ENCODE assay signal across 8 cellular contexts in the genomic region with DNA sequence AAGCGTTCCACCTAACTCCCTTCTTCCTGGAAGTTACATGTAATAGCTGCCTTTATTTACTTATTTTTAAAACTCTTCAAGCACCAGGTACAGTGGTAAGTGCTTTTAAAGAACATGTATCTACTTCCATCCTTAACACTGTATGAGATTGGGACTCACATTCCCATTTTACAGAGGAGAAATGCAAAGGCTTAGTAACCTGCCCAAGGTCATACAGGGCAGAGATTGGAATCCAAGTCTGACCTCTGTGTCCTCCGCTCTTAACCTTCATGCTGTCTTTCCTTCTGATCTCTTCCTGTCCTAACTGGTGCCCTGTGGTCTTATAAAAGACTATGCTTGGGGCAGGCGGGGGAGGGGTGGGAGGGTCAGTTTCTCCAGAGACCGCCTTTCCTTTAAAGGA. TPM values are rescaled to one million over a fixed set of nuclear protein-coding genes. Genes with fewer than 3 reads are reported as not detected.
DNase-seq lines count a peak whose midpoint lies in the region; ATAC-seq and TF ChIP-seq lines count a peak whose summit lies in the region.

No MANE protein-coding gene starts in this region.

- TF ChIP-seq POLR2A in testis (IDR thresholded peaks at IDR 0.05), result no peak

- no peak for TF ChIP-seq CTCF in ascending aorta (IDR thresholded peaks at IDR 0.05)
- TF ChIP-seq CTCF in liver (IDR thresholded peaks at IDR 0.05; ENCODE audit: low read depth, low read length, missing input control), result no peak
- no peak for TF ChIP-seq CTCF in testis (IDR thresholded peaks at IDR 0.05)

- H3K9ac ChIP-seq in liver (ENCODE audit: low read depth in 1 of 2, low read length in 2 of 2), result peak overlapping the region; percentile 58 to 69

- no peaks in the 10 kb centered on the region for H3K9me3 Mint-ChIP-seq in activated CD4-positive, alpha-beta T cell treated with anti-CD3 and anti-CD28 coated beads, Interleukin-2, amount 10 ng/mL, durations not matched to agents 24 days and 14 days

- H3K27ac ChIP-seq in ascending aorta, result peak overlapping the region; percentile 88 to 92
- peak overlapping the region; percentile 87 to 91 for H3K27ac ChIP-seq in liver (ENCODE audit: low read depth in 1 of 2, low read length in 2 of 2)
- H3K27ac ChIP-seq in testis, result peak overlapping the region; percentile 89 to 96

- H3K27ac Mint-ChIP-seq in activated CD4-positive, alpha-beta T cell treated with anti-CD3 and anti-CD28 coated beads, Interleukin-2, amount 10 ng/mL, durations not matched to agents 24 days and 14 days, result peak overlapping the region; percentile 40

- H3K4me1 Mint-ChIP-seq in activated CD4-positive, alpha-beta T cell treated with anti-CD3 and anti-CD28 coated beads, Interleukin-2, amount 10 ng/mL, durations not matched to agents 24 days and 14 days, result peaks cover 25% of the 10 kb centered on the region

- H3K4me3 Mint-ChIP-seq in activated CD4-positive, alpha-beta T cell treated with anti-CD3 and anti-CD28 coated beads, Interleukin-2, amount 10 ng/mL, durations not matched to agents 24 days and 14 days, result peak overlapping the region; percentile 94

- H3K36me3 ChIP-seq in ascending aorta (no peaks in the 10 kb centered on the region), liver (ENCODE audit: control insufficient read depth in 4 of 4, insufficient read depth in 3 of 4, low read depth in 1 of 4, low read length in 3 of 4) (no peaks in the 10 kb centered on the region), testis (ENCODE audit: low read depth, missing control alignments) (no peaks in the 10 kb centered on the region)

- intact Hi-C loops in activated CD4-positive, alpha-beta T cell treated with anti-CD3 and anti-CD28 coated beads, Interleukin-2, amount 10 ng/mL, durations not matched to agents 24 days and 14 days (cut with micrococcal nuclease), result loop anchor here (2.0 to 5.0 kb wide), 3 partner anchors 35 to 101 kb away; a partner anchor contains a TSS
- intact Hi-C loops in ascending aorta (cut with DNase I), result loop anchor here (5.0 to 10.0 kb wide), 4 partner anchors 35 to 203 kb away; a partner anchor contains a TSS
- intact Hi-C loops in testis (cut with DNase I; ENCODE audit: low total_unique reads), result no loop called here

- TF ChIP-seq RAD21 in liver (IDR thresholded peaks at IDR 0.05), result no peak

- no peak for DNase-seq in activated CD4-positive, alpha-beta T cell treated with anti-CD3 and anti-CD28 coated beads, Interleukin-2, amount 10 ng/mL, durations not matched to agents 24 days and 14 days
- DNase-seq in activated CD4-positive, alpha-beta T cell treated with anti-CD3 and anti-CD28 coated beads for 4 hours, result no peak
- DNase-seq in ascending aorta (ENCODE audit: low spot score in 2 of 2) (no peak), testis (no peak), DMS53 treated with DMSO at 0.1 percent for 48 hours (lab: John Stamatoyannopoulos, UW; ENCODE audit: unreplicated experiment) (no peak)

- no peaks in the 10 kb centered on the region for H3K9me3 ChIP-seq in ascending aorta
- no peaks in the 10 kb centered on the region for H3K9me3 ChIP-seq in liver (ENCODE audit: control insufficient read depth in 4 of 4, low read length in 3 of 4)
- no peaks in the 10 kb centered on the region for H3K9me3 ChIP-seq in testis

- peaks cover 0 to 14% of the 10 kb centered on the region in 2 donors for H3K4me1 ChIP-seq in ascending aorta
- peaks cover 6 to 35% (median 30%) of the 10 kb centered on the region in 4 donors for H3K4me1 ChIP-seq in liver (ENCODE audit: control insufficient read depth in 4 of 4, insufficient read depth in 4 of 4, low read length in 3 of 4)
- peaks cover 27% of the 10 kb centered on the region for H3K4me1 ChIP-seq in testis

- H3K27me3 ChIP-seq in ascending aorta, result no peaks in the 10 kb centered on the region
- no peaks in the 10 kb centered on the region for H3K27me3 ChIP-seq in liver (ENCODE audit: control insufficient read depth in 4 of 4, insufficient read depth in 4 of 4, low read length in 3 of 4)
- H3K27me3 ChIP-seq in testis, result no peaks in the 10 kb centered on the region

- H3K36me3 Mint-ChIP-seq in activated CD4-positive, alpha-beta T cell treated with anti-CD3 and anti-CD28 coated beads, Interleukin-2, amount 10 ng/mL, durations not matched to agents 24 days and 14 days (ENCODE audit: low read depth), result peaks cover 2% of the 10 kb centered on the region

- H3K4me3 ChIP-seq in ascending aorta (peak overlapping the region; percentile 95), liver (ENCODE audit: low read depth in 1 of 3, low read length in 3 of 3) (peak overlapping the region; percentile 74 to 92 (median 87)), testis (peak overlapping the region; percentile 95 to 96)

- H3K27me3 Mint-ChIP-seq in activated CD4-positive, alpha-beta T cell treated with anti-CD3 and anti-CD28 coated beads, Interleukin-2, amount 10 ng/mL, durations not matched to agents 24 days and 14 days, result no peaks in the 10 kb centered on the region

- ATAC-seq in GM19467 (IDR thresholded peaks at IDR 0.05; ENCODE audit: unreplicated experiment) (no peak), GM18502 (IDR thresholded peaks at IDR 0.05; ENCODE audit: poor library complexity, unreplicated experiment) (no peak)

- WGBS in liver, result 56% methylated on average over 4 of the region's 4 CpGs
- WGBS in testis, 2 donors, result 12 to 28% methylated on average over 4 of the region's 4 CpGs

TF ChIP-seq in liver, 16 proteins besides CTCF, POLR2A, EP300 and RAD21:
- TF ChIP-seq EGR1 (IDR thresholded peaks at IDR 0.05; ENCODE audit: low read depth in 2 of 2), result no peak
- TF ChIP-seq, protein P1, sequence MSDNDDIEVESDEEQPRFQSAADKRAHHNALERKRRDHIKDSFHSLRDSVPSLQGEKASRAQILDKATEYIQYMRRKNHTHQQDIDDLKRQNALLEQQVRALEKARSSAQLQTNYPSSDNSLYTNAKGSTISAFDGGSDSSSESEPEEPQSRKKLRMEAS (IDR thresholded peaks at IDR 0.05), result no peak
- peak; percentile 44 for TF ChIP-seq NR2F2 (IDR thresholded peaks at IDR 0.05)
- TF ChIP-seq, protein P2, sequence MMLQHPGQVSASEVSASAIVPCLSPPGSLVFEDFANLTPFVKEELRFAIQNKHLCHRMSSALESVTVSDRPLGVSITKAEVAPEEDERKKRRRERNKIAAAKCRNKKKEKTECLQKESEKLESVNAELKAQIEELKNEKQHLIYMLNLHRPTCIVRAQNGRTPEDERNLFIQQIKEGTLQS (IDR thresholded peaks at IDR 0.05), result no peak

RNA-seq across cellular contexts. Expression of a gene that starts 1.6 kb away (rescaled TPM):
- total RNA-seq in activated CD4-positive, alpha-beta T cell treated with anti-CD3 and anti-CD28 coated beads, Interleukin-2, amount 10 ng/mL, durations not matched to agents 24 days and 14 days, result 39.0 and 39.1 TPM in 2 replicates
- total RNA-seq in ascending aorta (15.0 TPM), liver (10 to 100 TPM; 14.1 to 28.2 TPM), testis (10 to 100 TPM; 63.4 to 69.7 TPM)
- polyA plus RNA-seq in liver (10 to 100 TPM in 1 of 2 donors, 1 to 10 TPM in 1; 2.0 to 14.8 TPM), testis (ENCODE audit: insufficient read depth, low read depth, low replicate concordance) (56.9 TPM)
